11 cellular contexts compared by ENCODE assay signal in genomic region chr20:48728042-48728837, GRCh38.
DNase-seq lines count a peak whose midpoint lies in the region; ATAC-seq, FAIRE-seq and TF ChIP-seq lines count a peak whose summit lies in the region.
"Had no signal": no experiment of that assay in that cellular context is flagged by ENCODE, and none has a peak within 500 bp of the region (broad histone marks: within the 10 kb centered on the region; RNA-seq: fewer than 3 reads in every experiment).

No MANE protein-coding gene starts in this region.

- H4K8ac ChIP-seq in H1 (ENCODE audit: extremely low read depth, insufficient read depth, low read length) = no peak overlapping the region

- H3K27ac ChIP-seq in H1 (ENCODE audit: low read depth, low read length) (no peak overlapping the region), left lung (no peak overlapping the region)

- H2BK5ac ChIP-seq in H1 (ENCODE audit: low read depth, low read length) = no peak overlapping the region

- TF ChIP-seq EP300 in H1 (IDR thresholded peaks at IDR 0.05; ENCODE audit: borderline replicate concordance in 1 of 2, low read depth in 2 of 2, low read length in 2 of 2) = no peak

- no peak overlapping the region; the same call in 1 of the 2 replicates for H2BK12ac ChIP-seq in H1 (ENCODE audit: low read depth, low read length)

- no peak overlapping the region for H3K4me2 ChIP-seq in H1 (ENCODE audit: insufficient read depth in 1 of 2, low read depth in 2 of 2, low read length in 2 of 2)

- no peak overlapping the region for H3K56ac ChIP-seq in H1 (replicated peaks; ENCODE audit: insufficient read length, low read depth, low read length)

- DNase-seq in DMS 273 (lab: John Stamatoyannopoulos, UW; ENCODE audit: unreplicated experiment) = peak; percentile 93
- peak; percentile 67 for DNase-seq in RPMI7951 (ENCODE audit: low read depth)
- DNase-seq in H1 (ENCODE audit: low read depth in 1 of 2, low spot score in 2 of 2) = no peak
- DNase-seq in pons (ENCODE audit: low spot score) = peak; percentile 97
- no peak for DNase-seq in GM19238 (ENCODE audit: insufficient read length, low spot score)
- DNase-seq in left lung = no peak
- DNase-seq: activated CD4-positive, alpha-beta T cell treated with anti-CD3 and anti-CD28 coated beads for 36 hours; NCI-H187 had no signal

- TF ChIP-seq POLR2A in H1 (IDR thresholded peaks at IDR 0.05; ENCODE audit: control extremely low read depth in 1 of 2, low read depth in 2 of 2, low read length in 2 of 2) = no peak

- H3K36me3 ChIP-seq in H1 (ENCODE audit: control insufficient read depth in 2 of 4, insufficient read depth in 4 of 4, low read length in 3 of 4) (no peaks in the 10 kb centered on the region; a peak in 2 of 8 replicates), left lung (peaks cover 0 to 73% of the 10 kb centered on the region in 2 donors)

- H3K27me3 ChIP-seq in H1 (replicated peaks in 1 of 4; ENCODE audit: control insufficient read depth in 3 of 4, extremely low read depth in 1 of 4, insufficient read depth in 3 of 4, low read length in 3 of 4) (no peaks in the 10 kb centered on the region; a peak in 1 of 7 replicates), left lung (no peaks in the 10 kb centered on the region)

- H3K9me3 ChIP-seq in H1 (ENCODE audit: insufficient read depth in 2 of 2, low read depth in 1 of 2, low read length in 1 of 2) (no peaks in the 10 kb centered on the region), left lung (no peaks in the 10 kb centered on the region)

- no peak overlapping the region for H3K18ac ChIP-seq in H1 (ENCODE audit: extremely low read depth, low read length)

- no peak overlapping the region for H2BK120ac ChIP-seq in H1 (replicated peaks; ENCODE audit: low read depth, low read length)

- no peak overlapping the region for H2BK20ac ChIP-seq in H1 (ENCODE audit: low read length)

- no peak overlapping the region for H3K4me3 ChIP-seq in H1 (ENCODE audit: extremely low read depth in 1 of 4, insufficient read depth in 2 of 4, low read depth in 3 of 4, low read length in 4 of 4)
- no peak overlapping the region for H3K4me3 ChIP-seq in left lung

- no peak overlapping the region for H2AFZ ChIP-seq in H1 (ENCODE audit: low read length)

- intact Hi-C loops in left lung (cut with DNase I) = no loop called here

- ATAC-seq in GM19395 (IDR thresholded peaks at IDR 0.05; ENCODE audit: unreplicated experiment) = no peak
- ATAC-seq in left lung = no peak
- ATAC-seq in GM21619 (IDR thresholded peaks at IDR 0.05; ENCODE audit: unreplicated experiment) = no peak
- ATAC-seq: activated CD4-positive, alpha-beta T cell treated with anti-CD3 and anti-CD28 coated beads for 36 hours had no signal

- no peak overlapping the region for H3K4ac ChIP-seq in H1 (replicated peaks; ENCODE audit: insufficient read length, low read depth, low read length)

- TF ChIP-seq CTCF in H1 (IDR thresholded peaks at IDR 0.05; ENCODE audit: control extremely low read depth in 1 of 3, insufficient read depth in 1 of 3, low read depth in 1 of 3, low read length in 3 of 3) = no peak
- no peak for TF ChIP-seq CTCF in left lung (IDR thresholded peaks at IDR 0.05)

- H3K23me2 ChIP-seq in H1 (ENCODE audit: low read depth, low read length) = peaks cover 2% of the 10 kb centered on the region; the same call in 1 of the 2 replicates

- H4K91ac ChIP-seq in H1 (replicated peaks; ENCODE audit: insufficient read length, low read length) = no peak overlapping the region

- TF ChIP-seq RAD21 in H1 (IDR thresholded peaks at IDR 0.05 in 1 of 2, conservative IDR thresholded peaks at IDR 0.05 in 1 of 2; ENCODE audit: low read depth in 2 of 2, low read length in 2 of 2) = peak in 1 of 2 experiments; percentile 14; a peak in 1 of 4 replicates

- no peaks in the 10 kb centered on the region; the same call in 1 of the 2 replicates for H3K79me1 ChIP-seq in H1 (ENCODE audit: low read depth, low read length)

- WGBS in H1 (ENCODE audit: extremely low coverage in 1 of 2, insufficient coverage in 1 of 2, insufficient read length in 1 of 2, insufficient replicate concordance in 2 of 2, low coverage in 1 of 2, low lambda C conversion rate in 2 of 2, missing lambda C conversion rate in 1 of 2), 2 experiments = 88% methylated on average over 9 of the region's 9 CpGs; no CpG with 5 or more reads in 1 of the 2 experiments

- H4K5ac ChIP-seq in H1 (ENCODE audit: insufficient read length, low read depth, low read length) = no peak overlapping the region

- no peak for FAIRE-seq in H1 (lab: Jason Lieb, UNC)
- FAIRE-seq: GM12891 had no signal

- no peak overlapping the region for H3K14ac ChIP-seq in H1 (ENCODE audit: insufficient read length)

- no peak overlapping the region for H3K23ac ChIP-seq in H1 (ENCODE audit: insufficient read length)

- H4K20me1 ChIP-seq in H1 (replicated peaks in 1 of 2; ENCODE audit: control insufficient read depth in 1 of 2, insufficient read depth in 2 of 2, low read length in 2 of 2) = no peaks in the 10 kb centered on the region

- no peak overlapping the region for H2BK15ac ChIP-seq in H1 (ENCODE audit: low read length)

- no peaks in the 10 kb centered on the region for H3K79me2 ChIP-seq in H1 (ENCODE audit: control insufficient read depth in 1 of 2, insufficient read depth in 2 of 2, low read length in 2 of 2)

- CTCF ChIA-PET in H1 (lab: Charles Lee; ENCODE audit: partially characterized antibody) = interaction anchor here (1.1 to 1.3 kb wide), 3 partner anchors 18 to 71 kb away, joined by 3 to 5 read pairs (median 4); no protein-coding TSS in a partner anchor

- H3K9ac ChIP-seq in H1 (replicated peaks in 1 of 4; ENCODE audit: extremely low read depth in 1 of 4, low read depth in 3 of 4, low read length in 3 of 4) = no peak overlapping the region

- H2AK5ac ChIP-seq in H1 (ENCODE audit: low read depth, low read length) = peak overlapping the region; percentile 34; the same call in 1 of the 2 replicates

- H3K4me1 ChIP-seq in H1 (replicated peaks in 1 of 4; ENCODE audit: control insufficient read depth in 3 of 4, insufficient read depth in 4 of 4, low read length in 3 of 4) (peaks cover 3 to 5% (median 5%) of the 10 kb centered on the region in 4 experiments; a peak in 5 of 7 replicates), left lung (peaks cover 8 to 88% of the 10 kb centered on the region in 2 donors)

- POLR2A ChIA-PET in H1 (lab: Charles Lee; ENCODE audit: partially characterized antibody) = interaction anchor here (0.5 kb wide), 1 partner anchor 383 kb away, joined by 3 read pairs; no protein-coding TSS in a partner anchor

TF ChIP-seq in H1, 55 proteins besides CTCF, POLR2A, EP300 and RAD21:
- TF ChIP-seq USF2 (IDR thresholded peaks at IDR 0.05; ENCODE audit: low read length) = no peak
- no peak for TF ChIP-seq E2F6 (IDR thresholded peaks at IDR 0.05)
- TF ChIP-seq KDM5A (IDR thresholded peaks at IDR 0.05; ENCODE audit: low read length) = no peak
- no peak for TF ChIP-seq TAF1 (IDR thresholded peaks at IDR 0.05; ENCODE audit: low read depth, low read length)
- no peak for TF ChIP-seq SIRT6 (IDR thresholded peaks at IDR 0.05; ENCODE audit: low read length)
- TF ChIP-seq SIX5 (IDR thresholded peaks at IDR 0.05; ENCODE audit: low read depth, low read length) = no peak
- no peak for TF ChIP-seq JUND (IDR thresholded peaks at IDR 0.05; ENCODE audit: low read length)

Comparison
In these comparisons a context has a peak if more than half of its experiments do, and no peak if none do; other contexts are left out.
1. DNase-seq: peak in DMS 273 (single experiment), RPMI7951 (single experiment) and pons (single experiment); none in H1 (0 of 2), GM19238 (single experiment) and left lung (0 of 2).